8 cellular contexts compared by ENCODE assay signal in genomic region chr3:118772036-118773030, GRCh38.
DNase-seq lines count a peak whose midpoint lies in the region; ATAC-seq and TF ChIP-seq lines count a peak whose summit lies in the region.

No MANE protein-coding gene starts in this region.

- H3K4me3 ChIP-seq in suprapubic skin: no peak overlapping the region
- H3K4me3 ChIP-seq in BE2C (ENCODE audit: low read depth, low read length): no peak overlapping the region

- in situ Hi-C loops in KBM-7 (cut with MboI; ENCODE audit: low pct_unique_long_range_greater_than_20kb, low sequenced_read_pairs): no loop called here

- DNase-seq in KBM-7 (peak; percentile 85), iPS-NIHi11 (ENCODE audit: low spot score) (peak; percentile 32), suprapubic skin (ENCODE audit: low spot score in 2 of 2) (no peak), BE2C (no peak)
- no peak for DNase-seq in stimulated activated CD4-positive, alpha-beta T cell treated with anti-CD3 and anti-CD28 coated beads, Interleukin-4, amount 100 ng/mL, for 4 hours
- no peak for DNase-seq in stimulated activated naive CD4-positive, alpha-beta T cell (lab: John Stamatoyannopoulos, UW)

- ATAC-seq in GM18508 (IDR thresholded peaks at IDR 0.05; ENCODE audit: insufficient read depth, unreplicated experiment) (peak; percentile 98), GM21825 (IDR thresholded peaks at IDR 0.05; ENCODE audit: unreplicated experiment) (peak; percentile 96)

- TF ChIP-seq EP300 in suprapubic skin (IDR thresholded peaks at IDR 0.05): no peak

- H3K36me3 ChIP-seq in suprapubic skin: no peaks in the 10 kb centered on the region
- no peaks in the 10 kb centered on the region for H3K36me3 ChIP-seq in BE2C

- TF ChIP-seq CTCF in suprapubic skin (IDR thresholded peaks at IDR 0.05) (no peak), BE2C (IDR thresholded peaks at IDR 0.05; ENCODE audit: low read depth, low read length) (no peak)

- H3K27me3 ChIP-seq in suprapubic skin: no peaks in the 10 kb centered on the region
- no peaks in the 10 kb centered on the region; the same call in 1 of the 2 replicates for H3K27me3 ChIP-seq in BE2C

- TF ChIP-seq POLR2A in suprapubic skin (IDR thresholded peaks at IDR 0.05): no peak

- WGBS in suprapubic skin: 67% methylated on average over 2 of the region's 2 CpGs

- no peak overlapping the region for H3K27ac ChIP-seq in suprapubic skin

- no peaks in the 10 kb centered on the region for H3K4me1 ChIP-seq in suprapubic skin
- no peaks in the 10 kb centered on the region for H3K4me1 ChIP-seq in BE2C

- H3K9me3 ChIP-seq in suprapubic skin (no peaks in the 10 kb centered on the region), BE2C (no peaks in the 10 kb centered on the region)

Comparison
In these comparisons a context has a peak if more than half of its experiments do, and no peak if none do; other contexts are left out.
1. DNase-seq: peak in KBM-7 (single experiment) and iPS-NIHi11 (single experiment); none in suprapubic skin (0 of 2), stimulated activated CD4-positive, alpha-beta T cell treated with anti-CD3 and anti-CD28 coated beads, Interleukin-4, amount 100 ng/mL, for 4 hours (0 of 2), BE2C (single experiment) and stimulated activated naive CD4-positive, alpha-beta T cell (0 of 6).